Comparison of ENCODE assay signal across 21 cellular contexts in the genomic region with DNA sequence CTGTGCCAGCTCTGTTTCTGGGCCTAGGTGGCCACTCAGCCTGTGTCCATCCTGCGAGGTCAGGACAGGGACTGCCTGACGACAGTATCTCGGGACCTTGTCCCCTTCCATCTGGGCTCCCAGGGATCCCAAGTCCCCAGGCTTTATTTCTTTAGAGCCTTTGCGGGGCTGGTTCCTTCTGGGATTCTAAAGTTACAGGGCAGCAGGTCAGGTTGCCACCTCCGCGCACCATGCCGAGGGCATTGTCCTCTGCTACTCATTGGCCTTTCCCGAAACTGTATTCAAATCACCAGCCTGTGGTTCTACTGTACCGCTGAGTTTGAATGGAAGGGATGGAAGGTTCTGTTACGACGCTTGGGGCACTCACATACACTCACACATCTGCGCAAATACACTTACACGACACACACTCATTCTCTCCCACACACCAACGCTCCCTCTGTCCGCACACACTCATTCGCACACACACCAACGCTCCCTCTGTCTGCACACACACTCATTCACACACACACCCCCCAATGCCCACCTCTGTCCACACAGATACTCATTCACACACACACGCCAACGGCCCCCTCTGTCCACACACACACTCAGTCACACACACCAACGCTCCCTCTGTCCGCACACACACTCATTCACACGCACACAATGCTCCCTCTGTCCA. TPM values are rescaled to one million over a fixed set of nuclear protein-coding genes. Genes with fewer than 3 reads are reported as not detected.
"Had no signal": no experiment of that assay in that cellular context is flagged by ENCODE, and none has a peak within 500 bp of the region (broad histone marks: within the 10 kb centered on the region; RNA-seq: fewer than 3 reads in every experiment).

No MANE protein-coding gene starts in this region.

- H3K27me3 ChIP-seq: SJSA1 had no signal

- H3K36me3 ChIP-seq: SJSA1 had no signal

- DNase-seq: MV-4-11, NCI-H1048, NCI-H1105 treated with DMSO at 0.1 percent for 48 hours, NCI-H1417 treated with DMSO at 0.1 percent for 48 hours, NCI-H1694 treated with DMSO at 0.1 percent for 48 hours, NCI-H2029, NCI-H2081 treated with DMSO at 0.1 percent for 48 hours, NCI-H2171, NCI-H226, NCI-H446, NCI-H510A, NCI-H524 treated with DMSO at 0.1 percent for 48 hours, NCI-H69, NCI-H774, Right ventricle myocardium superior, RPMI8226, SIG-M5 had no signal

- H3K4me3 ChIP-seq: SJSA1, SK-N-MC had no signal

- H3K4me1 ChIP-seq: SJSA1 had no signal

- H3K9me3 ChIP-seq: SJSA1 had no signal

- FAIRE-seq: RCC 7860 had no signal

- H3K27ac ChIP-seq: SJSA1, SK-N-MC had no signal

RNA-seq across cellular contexts. Expression of gene THBS2, which starts 59.8 kb away (rescaled TPM):
- total RNA-seq: MCF 10A, SJSA1 had no signal
